ENCODE assay signal across 19 cellular contexts in the genomic region with DNA sequence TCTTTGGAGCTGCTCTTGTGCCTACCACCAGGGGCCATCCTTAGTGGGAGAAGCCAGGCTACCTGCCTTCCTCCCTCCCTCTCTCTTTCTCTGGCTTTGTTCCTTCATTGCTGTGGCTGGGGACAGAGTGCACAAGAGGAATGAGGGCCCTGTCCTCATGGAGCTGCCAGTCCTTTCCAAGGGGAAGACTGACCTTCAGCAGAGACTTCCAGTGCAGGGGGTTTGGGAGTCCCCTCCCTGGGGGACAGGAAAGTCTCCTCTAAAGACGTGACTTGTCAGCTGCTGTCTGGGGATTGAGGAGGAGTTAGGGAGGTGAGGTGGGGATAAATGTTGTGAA.
DNase-seq lines count a peak whose midpoint lies in the region; ATAC-seq, FAIRE-seq and TF ChIP-seq lines count a peak whose summit lies in the region.
"Had no signal": no experiment of that assay in that cellular context is flagged by ENCODE, and none has a peak within 500 bp of the region (broad histone marks: within the 10 kb centered on the region; RNA-seq: fewer than 3 reads in every experiment).

No MANE protein-coding gene starts in this region.

- H2AFZ ChIP-seq in GM23248 (peak overlapping the region; percentile 48; the same call in 1 of the 2 replicates), keratinocyte (ENCODE audit: control insufficient read depth, low read length) (no peak overlapping the region), Karpas-422 (ENCODE audit: low read length) (no peak overlapping the region)

- no peak for DNase-seq in GM23248
- no peak for DNase-seq in brain microvascular endothelial cell
- DNase-seq in keratinocyte (ENCODE audit: low read depth, low spot score) = no peak
- no peak for DNase-seq in small intestine
- no peak for DNase-seq in nucleus accumbens (lab: John Stamatoyannopoulos, UW)
- DNase-seq in Karpas-422 = no peak
- no peak for DNase-seq in GF-D8 (lab: John Stamatoyannopoulos, UW)
- DNase-seq: activated CD4-positive, alpha-beta T cell treated with anti-CD3 and anti-CD28 coated beads, Interleukin-2, amount 50 U/mL, for 48 hours; activated naive CD4-positive, alpha-beta T cell treated with anti-CD3 and anti-CD28 coated beads, Interleukin-2, amount 10 ng/mL, durations not matched to agents 7 days and 5 days; CD4-positive, CD25-positive, alpha-beta regulatory T cell; H9; NCI-H1092; stimulated activated CD4-positive, alpha-beta T cell treated with anti-CD3 and anti-CD28 coated beads, Interleukin-4, amount 100 ng/mL, for 4 hours; stimulated activated naive CD8-positive, alpha-beta T cell treated with anti-CD3 and anti-CD28 coated beads, Interleukin-15, amount 100 ng/mL, for 72 hours had no signal

- WGBS in GM23248 (ENCODE audit: low coverage in 1 of 2, low lambda C conversion rate in 2 of 2, missing lambda C conversion rate in 2 of 2), 2 experiments = 40 to 58% methylated on average over 1 of the region's 1 CpG
- WGBS in small intestine, 3 donors = 74 to 100% (median 100%) methylated on average over 1 of the region's 1 CpG

- H3K79me2 ChIP-seq in GM23248 (ENCODE audit: insufficient read depth) = peaks cover 97% of the 10 kb centered on the region
- peaks cover 99% of the 10 kb centered on the region for H3K79me2 ChIP-seq in keratinocyte (ENCODE audit: control insufficient read depth, insufficient read depth, low read length)
- H3K79me2 ChIP-seq in Karpas-422 (ENCODE audit: low read length) = no peaks in the 10 kb centered on the region

- peaks cover 8% of the 10 kb centered on the region for H3K9me1 ChIP-seq in keratinocyte (ENCODE audit: control insufficient read depth, extremely low read depth, insufficient read depth, low read length)

- ATAC-seq in GM18907 (IDR thresholded peaks at IDR 0.05; ENCODE audit: unreplicated experiment) = no peak
- ATAC-seq: psoas muscle; stimulated activated naive CD8-positive, alpha-beta T cell treated with anti-CD3 and anti-CD28 coated beads, Interleukin-15, amount 100 ng/mL, for 72 hours had no signal

- H3K4me2 ChIP-seq in GM23248 (ENCODE audit: unreplicated experiment) (peak overlapping the region; percentile 67), keratinocyte (ENCODE audit: control insufficient read depth, extremely low read depth, insufficient read depth, low read depth, low read length) (peak overlapping the region; percentile 64), Karpas-422 (ENCODE audit: low read depth, low read length, poor library complexity, severe bottlenecking) (no peak overlapping the region)

- H3K9me2 ChIP-seq in GM23248 (ENCODE audit: insufficient read depth) (no peaks in the 10 kb centered on the region), Karpas-422 (replicated peaks; ENCODE audit: insufficient read depth, low read length) (no peaks in the 10 kb centered on the region)

- H3K27ac ChIP-seq in GM23248 = peak overlapping the region; percentile 95
- peak overlapping the region; percentile 89 for H3K27ac ChIP-seq in brain microvascular endothelial cell
- H3K27ac ChIP-seq in keratinocyte (ENCODE audit: control insufficient read depth, insufficient read depth, low read length) = peak overlapping the region; percentile 61
- H3K27ac ChIP-seq in small intestine (ENCODE audit: low read depth in 1 of 2, low read length in 1 of 2) = peak overlapping the region; percentile 52 to 82
- no peak overlapping the region for H3K27ac ChIP-seq in Karpas-422 (ENCODE audit: low read length)

- TF ChIP-seq CTCF in brain microvascular endothelial cell (IDR thresholded peaks at IDR 0.05; ENCODE audit: low read depth, low read length, missing control alignments) = peak; percentile 24
- TF ChIP-seq CTCF in keratinocyte (optimal IDR thresholded peaks at IDR 0.05 in 1 of 3, IDR thresholded peaks at IDR 0.05 in 1 of 3, conservative IDR thresholded peaks at IDR 0.05 in 1 of 3; ENCODE audit: extremely low read depth in 1 of 3, insufficient read depth in 2 of 3, low read length in 3 of 3) = peak in 2 of 3 experiments; percentile 8 to 17

- H3K4me3 ChIP-seq in GM23248 (peak overlapping the region; percentile 39), brain microvascular endothelial cell (ENCODE audit: low read depth, low read length) (no peak overlapping the region), keratinocyte (ENCODE audit: control insufficient read depth in 2 of 3, extremely low read depth in 1 of 3, insufficient read depth in 2 of 3, low read depth in 1 of 3, low read length in 3 of 3) (no peak overlapping the region), small intestine (ENCODE audit: low read depth in 1 of 2, low read length in 2 of 2) (no peak overlapping the region), Karpas-422 (ENCODE audit: low read length) (no peak overlapping the region)
- H3K4me3 ChIP-seq: lung, psoas muscle had no signal

- FAIRE-seq in keratinocyte (lab: Jason Lieb, UNC) (no peak), small intestine (lab: Jason Lieb, UNC) (no peak)
- FAIRE-seq: G401.6, RCC 7860 had no signal

- H3F3A ChIP-seq in GM23248 (ENCODE audit: insufficient read depth) = peaks cover 25% of the 10 kb centered on the region

- H3K9ac ChIP-seq in GM23248 (peak overlapping the region; percentile 71), keratinocyte (ENCODE audit: control insufficient read depth, extremely low read depth, insufficient read depth, low read length) (peak overlapping the region; percentile 66), Karpas-422 (ENCODE audit: low read length) (no peak overlapping the region)

- in situ Hi-C loops in GM23248 (cut with MboI) (no loop called here), brain microvascular endothelial cell (cut with HindIII; ENCODE audit: low pct_ligation_motif_present, low sequenced_read_pairs) (no loop called here)

- no peaks in the 10 kb centered on the region for H3K27me3 ChIP-seq in GM23248 (replicated peaks; ENCODE audit: insufficient read depth)
- H3K27me3 ChIP-seq in brain microvascular endothelial cell (replicated peaks) = no peaks in the 10 kb centered on the region
- H3K27me3 ChIP-seq in keratinocyte (ENCODE audit: control insufficient read depth, extremely low read depth, insufficient read depth, low read length) = no peaks in the 10 kb centered on the region
- H3K27me3 ChIP-seq in small intestine (ENCODE audit: control insufficient read depth in 2 of 2, insufficient read depth in 2 of 2, low read length in 2 of 2) = no peaks in the 10 kb centered on the region
- H3K27me3 ChIP-seq in Karpas-422 (ENCODE audit: low read length) = no peaks in the 10 kb centered on the region

- H3K4me1 ChIP-seq in GM23248 (ENCODE audit: insufficient read depth) (peaks cover 39% of the 10 kb centered on the region), keratinocyte (ENCODE audit: control insufficient read depth, extremely low read depth, insufficient read depth, low read length) (peaks cover 48% of the 10 kb centered on the region), small intestine (ENCODE audit: control insufficient read depth in 2 of 2, insufficient read depth in 1 of 2, low read depth in 1 of 2, low read length in 1 of 2) (peaks cover 20 to 36% of the 10 kb centered on the region in 2 donors), Karpas-422 (ENCODE audit: low read length) (no peaks in the 10 kb centered on the region)
- H3K4me1 ChIP-seq: psoas muscle had no signal

- H4K20me1 ChIP-seq in GM23248 (ENCODE audit: insufficient read depth) = no peaks in the 10 kb centered on the region
- peaks cover 3% of the 10 kb centered on the region for H4K20me1 ChIP-seq in keratinocyte (ENCODE audit: control insufficient read depth, extremely low read depth, insufficient read depth, low read length)
- H4K20me1 ChIP-seq in Karpas-422 (ENCODE audit: insufficient read depth, low read depth, low read length) = peaks cover 35% of the 10 kb centered on the region; the same call in 1 of the 2 replicates

- dilution Hi-C loops in keratinocyte (cut with MboI; ENCODE audit: extremely low pct_ligation_motif_present, low sequenced_read_pairs) = no loop called here

- no peaks in the 10 kb centered on the region for H3K9me3 ChIP-seq in GM23248 (ENCODE audit: low read depth)
- H3K9me3 ChIP-seq in keratinocyte (ENCODE audit: control insufficient read depth, low read depth, low read length) = no peaks in the 10 kb centered on the region
- no peaks in the 10 kb centered on the region for H3K9me3 ChIP-seq in small intestine (ENCODE audit: control insufficient read depth, low read depth)
- no peaks in the 10 kb centered on the region for H3K9me3 ChIP-seq in Karpas-422 (ENCODE audit: low read length)
- H3K9me3 ChIP-seq: psoas muscle had no signal

- H3K36me3 ChIP-seq in GM23248 (ENCODE audit: low read depth) = no peaks in the 10 kb centered on the region
- H3K36me3 ChIP-seq in brain microvascular endothelial cell (replicated peaks) = no peaks in the 10 kb centered on the region
- peaks cover 5 to 8% of the 10 kb centered on the region in 2 experiments for H3K36me3 ChIP-seq in keratinocyte (ENCODE audit: control insufficient read depth in 2 of 2, extremely low read depth in 1 of 2, insufficient read depth in 2 of 2, low read length in 2 of 2)
- no peaks in the 10 kb centered on the region for H3K36me3 ChIP-seq in small intestine (ENCODE audit: control insufficient read depth in 2 of 2, insufficient read depth in 2 of 2, low read length in 2 of 2)
- no peaks in the 10 kb centered on the region for H3K36me3 ChIP-seq in Karpas-422 (ENCODE audit: insufficient read depth, low read length)
